In genomic region chr7:116487907-116488521, GRCh38 we compare ENCODE assay signal across 29 cellular contexts. TPM values are rescaled to one million over a fixed set of nuclear protein-coding genes. Genes with fewer than 3 reads are reported as not detected.
"Had no signal": no experiment of that assay in that cellular context is flagged by ENCODE, and none has a peak within 500 bp of the region (broad histone marks: within the 10 kb centered on the region; RNA-seq: fewer than 3 reads in every experiment).

No MANE protein-coding gene starts in this region.

- FAIRE-seq: astrocyte, bronchial epithelial cell had no signal

- H3K27ac ChIP-seq: brain microvascular endothelial cell, esophagus muscularis mucosa, foreskin keratinocyte, gastrocnemius medialis, heart left ventricle had no signal

- ATAC-seq: activated CD4-positive, alpha-beta T cell treated with anti-CD3 and anti-CD28 coated beads for 36 hours; activated CD8-positive, alpha-beta memory T cell treated with anti-CD3 and anti-CD28 coated beads, Interleukin-2, amount 10 ng/mL, durations not matched to agents 7 days and 5 days; activated CD8-positive, alpha-beta T cell treated with anti-CD3 and anti-CD28 coated beads, Interleukin-2, amount 10 ng/mL, durations not matched to agents 7 days and 5 days; effector memory CD8-positive, alpha-beta T cell; foreskin keratinocyte; gastrocnemius medialis; heart left ventricle had no signal

- H3K4me3 ChIP-seq: esophagus muscularis mucosa, gastrocnemius medialis, heart left ventricle had no signal

- H3K27me3 ChIP-seq: brain microvascular endothelial cell, esophagus muscularis mucosa, foreskin keratinocyte, gastrocnemius medialis, heart left ventricle had no signal

- H3K4me1 ChIP-seq: foreskin keratinocyte, gastrocnemius medialis had no signal

- H3K36me3 ChIP-seq: brain microvascular endothelial cell, esophagus muscularis mucosa, gastrocnemius medialis, heart left ventricle had no signal

- H3K9me3 ChIP-seq: esophagus muscularis mucosa, gastrocnemius medialis, heart left ventricle had no signal

- DNase-seq: activated CD4-positive, alpha-beta memory T cell treated with anti-CD3 and anti-CD28 coated beads for 36 hours; activated CD4-positive, alpha-beta T cell treated with anti-CD3 and anti-CD28 coated beads for 36 hours; activated CD4-positive, alpha-beta T cell treated with anti-CD3 and anti-CD28 coated beads, Interleukin-2, amount 10 ng/mL, durations not matched to agents 24 days and 14 days; activated CD4-positive, CD25-positive, alpha-beta regulatory T cell; activated CD4-positive, CD25-positive, alpha-beta regulatory T cell treated with anti-CD3 and anti-CD28 coated beads, Interleukin-2, amount 50 U/mL, for 72 hours; activated CD8-positive, alpha-beta memory T cell treated with anti-CD3 and anti-CD28 coated beads, Interleukin-2, amount 10 ng/mL, durations not matched to agents 7 days and 5 days; activated CD8-positive, alpha-beta memory T cell treated with anti-CD3 and anti-CD28 coated beads, Interleukin-2, amount 50 U/mL, for 4 hours; activated CD8-positive, alpha-beta T cell treated with anti-CD3 and anti-CD28 coated beads, Interleukin-2, amount 10 ng/mL, durations not matched to agents 7 days and 5 days; activated gamma-delta T cell treated with Interleukin-2 at 50 U/mL for 16 hours; activated naive CD4-positive, alpha-beta T cell treated with anti-CD3 and anti-CD28 coated beads, Interleukin-2, amount 50 U/mL, for 16 hours; activated naive CD4-positive, alpha-beta T cell treated with Interleukin-2 at 50 U/mL for 16 hours; activated T-cell treated with anti-CD3 and anti-CD28 coated beads, Interleukin-2, amount 50 U/mL, for 1 hour; activated T-cell treated with anti-CD3 and anti-CD28 coated beads, Interleukin-2, amount 50 U/mL, for 48 hours; amniotic stem cell; anterior cingulate cortex; brain microvascular endothelial cell; cortex of kidney; dermis blood vessel endothelial cell; effector CD4-positive, alpha-beta T cell; effector memory CD8-positive, alpha-beta T cell; erythroblast; foreskin keratinocyte; gastrocnemius medialis; glutamatergic neuron; heart left ventricle; T-helper 2 cell had no signal

RNA-seq across cellular contexts. Expression of gene CAV2, which starts 11.5 kb away (rescaled TPM):
- total RNA-seq: activated CD4-positive, alpha-beta memory T cell treated with anti-CD3 and anti-CD28 coated beads for 36 hours; activated CD4-positive, alpha-beta T cell treated with anti-CD3 and anti-CD28 coated beads for 36 hours; activated CD4-positive, alpha-beta T cell treated with anti-CD3 and anti-CD28 coated beads, Interleukin-2, amount 10 ng/mL, durations not matched to agents 24 days and 14 days; activated CD8-positive, alpha-beta T cell treated with anti-CD3 and anti-CD28 coated beads, Interleukin-2, amount 10 ng/mL, durations not matched to agents 7 days and 5 days had no signal

RNA-seq across cellular contexts. Expression of gene CAV1, which starts 36.8 kb away (rescaled TPM):
- total RNA-seq: activated CD8-positive, alpha-beta T cell treated with anti-CD3 and anti-CD28 coated beads, Interleukin-2, amount 10 ng/mL, durations not matched to agents 7 days and 5 days had no signal
